8 cellular contexts compared by ENCODE assay signal in genomic region chr10:125201108-125201524, GRCh38. TPM values are rescaled to one million over a fixed set of nuclear protein-coding genes. Genes with fewer than 3 reads are reported as not detected.
DNase-seq lines count a peak whose midpoint lies in the region; ATAC-seq and TF ChIP-seq lines count a peak whose summit lies in the region.

No MANE protein-coding gene starts in this region.

- in situ Hi-C loops in G401 (cut with HindIII; ENCODE audit: low sequenced_read_pairs), result no loop called here

- TF ChIP-seq CTCF in GM10266 (IDR thresholded peaks at IDR 0.05; ENCODE audit: control insufficient read depth, insufficient read depth, low read depth, missing control alignments) (no peak), epithelial cell of esophagus (IDR thresholded peaks at IDR 0.05; ENCODE audit: insufficient read depth, low read depth, low read length, missing control alignments) (no peak)

- H3K4me3 ChIP-seq in epithelial cell of esophagus (ENCODE audit: low read length), result no peak overlapping the region

- ATAC-seq in GM21390 (IDR thresholded peaks at IDR 0.05; ENCODE audit: unreplicated experiment), result peak; percentile 90
- peak; percentile 93 for ATAC-seq in HG03442 (IDR thresholded peaks at IDR 0.05; ENCODE audit: unreplicated experiment)

- DNase-seq in GM10266 (ENCODE audit: extremely low spot score) (peak; percentile 41), epithelial cell of esophagus (ENCODE audit: low read depth) (peak; percentile 68), NCI-H2196 (lab: John Stamatoyannopoulos, UW; ENCODE audit: unreplicated experiment) (no peak), G401 (ENCODE audit: low spot score) (no peak)
- no peak for DNase-seq in stimulated activated naive CD4-positive, alpha-beta T cell treated with Interleukin-2 at 50 U/mL for 16 hours (lab: John Stamatoyannopoulos, UW)
- no peak for DNase-seq in stimulated activated CD4-positive, alpha-beta T cell treated with anti-CD3 and anti-CD28 coated beads, Interleukin-2, amount 100 ng/mL, for 24 hours

RNA-seq across cellular contexts. Expression of gene CTBP2, which starts 40.8 kb away (rescaled TPM):
- total RNA-seq in G401 (2014; rRNA removed; shearing (Covaris generic)), result 85.3 and 98.5 TPM in 2 replicates

Comparison
In these comparisons a context has a peak if more than half of its experiments do, and no peak if none do; other contexts are left out.
1. DNase-seq: peak in GM10266 (single experiment) and epithelial cell of esophagus (single experiment); none in NCI-H2196 (single experiment), stimulated activated naive CD4-positive, alpha-beta T cell treated with Interleukin-2 at 50 U/mL for 16 hours (single experiment), stimulated activated CD4-positive, alpha-beta T cell treated with anti-CD3 and anti-CD28 coated beads, Interleukin-2, amount 100 ng/mL, for 24 hours (0 of 2) and G401 (single experiment).